ENCODE assay signal across 8 cellular contexts in the genomic region with DNA sequence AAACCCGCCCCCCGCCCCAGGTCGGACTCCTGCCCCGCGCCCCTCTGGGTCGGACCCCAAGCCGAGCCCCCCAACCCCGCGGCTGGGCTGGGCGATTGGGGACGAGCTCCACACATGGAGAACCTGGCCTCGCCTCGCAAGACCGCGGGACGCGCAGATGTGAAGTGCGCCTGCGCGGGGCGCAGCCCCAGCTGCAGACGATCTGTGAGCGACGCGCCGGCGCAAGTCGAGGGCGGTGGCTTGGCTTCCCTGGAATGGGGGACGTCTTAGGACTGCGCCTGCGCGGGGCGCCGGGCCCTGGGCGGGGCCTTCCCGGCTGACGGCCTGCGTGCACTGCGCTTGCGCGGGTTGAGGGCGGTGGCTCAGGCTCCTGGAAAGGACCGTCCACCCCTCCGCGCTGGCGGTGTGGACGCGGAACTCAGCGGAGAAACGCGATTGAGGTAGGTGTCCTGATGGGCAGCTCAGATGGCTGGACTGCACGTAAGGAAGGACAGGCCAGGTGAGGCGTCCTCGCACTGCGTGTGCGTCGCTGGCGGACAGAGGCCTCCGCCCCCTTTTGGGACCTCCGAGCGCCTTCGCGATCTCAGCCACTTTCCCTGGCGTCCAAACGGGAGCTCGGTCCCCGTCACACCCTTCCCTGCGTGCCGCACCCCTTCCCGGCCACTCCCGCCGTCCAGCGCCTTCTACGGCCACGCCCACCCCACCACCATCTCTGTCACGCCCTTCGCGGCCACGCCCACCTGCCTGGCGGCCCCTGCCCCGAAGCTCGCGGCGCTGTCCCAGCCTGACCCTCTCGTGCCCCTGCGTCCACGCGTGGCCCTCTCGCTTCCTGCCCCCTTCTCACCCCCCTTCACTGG. TPM values are rescaled to one million over a fixed set of nuclear protein-coding genes. Genes with fewer than 3 reads are reported as not detected.
A peak's percentile ranks its signal among the peaks of the same experiment; 100 is the strongest.
DNase-seq lines count a peak whose midpoint lies in the region; ATAC-seq and TF ChIP-seq lines count a peak whose summit lies in the region.

A gene (plus strand): TSS at position 351 of the 857 bp plus-strand sequence. CDS start 1,278 bp downstream, outside the sequence.

- TF ChIP-seq CTCF in AG10803 (conservative IDR thresholded peaks at IDR 0.05; ENCODE audit: low read length), result no peak
- TF ChIP-seq CTCF in spleen (IDR thresholded peaks at IDR 0.05 in 8 of 11, conservative IDR thresholded peaks at IDR 0.05 in 3 of 11), result peak in 6 of 11 experiments; percentile 3 to 36 (median 22)

- H3K36me3 ChIP-seq in spleen, result peaks cover 0 to 19% (median 0%) of the 10 kb centered on the region in 6 donors

- peak; percentile 96 for DNase-seq in AG10803 (ENCODE audit: low read depth)
- DNase-seq in NCI-H446 (lab: John Stamatoyannopoulos, UW), result peak; percentile 90 to 99
- DNase-seq in activated CD4-positive, CD25-positive, alpha-beta regulatory T cell treated with anti-CD3 and anti-CD28 coated beads, Interleukin-2, amount 50 U/mL, for 16 hours (ENCODE audit: low read depth, low spot score), result peak; percentile 92
- DNase-seq in central memory CD4-positive, alpha-beta T cell, result peak; percentile 98
- DNase-seq in inferior parietal cortex (ENCODE audit: extremely low spot score), result peak; percentile 97
- peak; percentile 99 for DNase-seq in spleen

- H3K27me3 ChIP-seq in spleen (replicated peaks in 1 of 7), result no peaks in the 10 kb centered on the region

- intact Hi-C loops in spleen (cut with DNase I; ENCODE audit: low total_unique reads), result no loop called here

- peaks cover 29 to 58% (median 52%) of the 10 kb centered on the region in 6 donors for H3K4me1 ChIP-seq in spleen

- H3K9me3 ChIP-seq in spleen, result no peaks in the 10 kb centered on the region

- WGBS in spleen, 5 donors, result 0 to 1% (median 1%) methylated on average over 63 to 90 of the region's 90 CpGs

- peak; percentile 15 to 69 (median 55) for TF ChIP-seq POLR2A in spleen (IDR thresholded peaks at IDR 0.05)

- H3K4me3 ChIP-seq in AG10803 (ENCODE audit: low read length) (peak within 1 kb of the TSS; percentile 100), spleen (peak within 1 kb of the TSS; percentile 51 to 98 (median 94))

- ATAC-seq in GM19035 (IDR thresholded peaks at IDR 0.05; ENCODE audit: unreplicated experiment) (peak; percentile 91), HG03354 (IDR thresholded peaks at IDR 0.05; ENCODE audit: poor library complexity, severe bottlenecking, unreplicated experiment) (peak; percentile 87)

- H3K27ac ChIP-seq in spleen, result peak within 1 kb of the TSS; percentile 97 to 100 (median 99)

RNA-seq across cellular contexts. Expression of the gene that starts here (rescaled TPM):
- total RNA-seq in spleen, result 100 to 1,000 TPM in 6 of 7 donors, 10 to 100 TPM in 1; 92.4 to 129 (median 115) TPM
- polyA plus RNA-seq in spleen, result 10 to 100 TPM; 57.8 to 75.5 (median 58.1) TPM

Comparison
In these comparisons a context has a peak if more than half of its experiments do, and no peak if none do; other contexts are left out.
1. Peak in every context shown above with its lines: DNase-seq, ATAC-seq, H3K4me3 ChIP-seq and H3K27ac ChIP-seq.